In the genomic region with DNA sequence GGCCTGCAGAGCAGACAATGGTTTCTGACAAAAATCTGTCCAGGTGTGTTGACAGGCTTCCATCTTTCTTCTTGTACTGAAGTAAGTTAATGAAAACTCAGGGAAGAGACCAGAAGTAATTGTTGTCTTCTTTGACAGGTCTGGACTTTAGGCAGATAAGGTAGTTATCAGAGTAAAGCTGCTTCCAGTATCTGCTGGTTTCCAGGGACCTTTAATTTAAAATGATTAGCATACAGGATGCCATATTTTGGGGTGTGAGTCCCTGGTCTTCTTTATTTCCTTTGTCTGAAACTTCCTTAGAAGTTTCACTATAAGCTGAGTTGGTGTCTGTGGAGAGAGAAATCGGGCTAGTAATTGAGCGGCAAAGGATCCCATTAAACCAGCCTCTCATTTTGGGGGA, we compare ENCODE assay signal across 8 cellular contexts. TPM values are rescaled to one million over a fixed set of nuclear protein-coding genes. Genes with fewer than 3 reads are reported as not detected.
A peak's percentile ranks its signal among the peaks of the same experiment; 100 is the strongest.
DNase-seq lines count a peak whose midpoint lies in the region; ATAC-seq, FAIRE-seq and TF ChIP-seq lines count a peak whose summit lies in the region.

No MANE protein-coding gene starts in this region.

- peak overlapping the region; percentile 98 for H3K4me3 ChIP-seq in BE2C (ENCODE audit: low read depth, low read length)
- peak overlapping the region; percentile 61 for H3K4me3 ChIP-seq in bronchial epithelial cell (ENCODE audit: low read depth, low read length)
- H3K4me3 ChIP-seq in muscle layer of duodenum (ENCODE audit: low read depth in 1 of 2, low read length in 2 of 2) = peak overlapping the region; percentile 97 to 99

- H3K9me3 Mint-ChIP-seq in IgD-negative memory B cell = peaks cover 0 to 1% (median 0%) of the 10 kb centered on the region in 3 donors

- no peaks in the 10 kb centered on the region for H3K36me3 Mint-ChIP-seq in IgD-negative memory B cell

- H3K27me3 ChIP-seq in BE2C = no peaks in the 10 kb centered on the region
- no peaks in the 10 kb centered on the region for H3K27me3 ChIP-seq in bronchial epithelial cell (ENCODE audit: control insufficient read depth, insufficient read depth, low read length)
- no peaks in the 10 kb centered on the region for H3K27me3 ChIP-seq in muscle layer of duodenum (ENCODE audit: low read depth, low read length)

- H3K4me3 Mint-ChIP-seq in IgD-negative memory B cell = peak overlapping the region; percentile 91 to 99 (median 98)

- H3K9me3 ChIP-seq in BE2C = no peaks in the 10 kb centered on the region
- no peaks in the 10 kb centered on the region for H3K9me3 ChIP-seq in muscle layer of duodenum (ENCODE audit: control insufficient read depth in 1 of 2, low read length in 2 of 2)

- peak overlapping the region in 2 of 3 donors; percentile 22 to 39 for H3K27ac Mint-ChIP-seq in IgD-negative memory B cell

- H3K4me1 Mint-ChIP-seq in IgD-negative memory B cell = peaks cover 21 to 33% (median 25%) of the 10 kb centered on the region in 3 donors

- H3K36me3 ChIP-seq in BE2C (no peaks in the 10 kb centered on the region; the same call in 1 of the 2 replicates), bronchial epithelial cell (ENCODE audit: control insufficient read depth, insufficient read depth, low read length) (peaks cover 3% of the 10 kb centered on the region), muscle layer of duodenum (ENCODE audit: control insufficient read depth in 1 of 2, insufficient read depth in 2 of 2, low read length in 2 of 2) (no peaks in the 10 kb centered on the region)

- H3K27me3 Mint-ChIP-seq in IgD-negative memory B cell = no peaks in the 10 kb centered on the region

- H3K4me1 ChIP-seq in BE2C (no peaks in the 10 kb centered on the region), muscle layer of duodenum (ENCODE audit: control insufficient read depth in 1 of 2, insufficient read depth in 2 of 2, low read length in 2 of 2) (peaks cover 19 to 35% of the 10 kb centered on the region in 2 donors)

- no peak for ATAC-seq in GM21786 (IDR thresholded peaks at IDR 0.05; ENCODE audit: unreplicated experiment)
- ATAC-seq in HG03571 (IDR thresholded peaks at IDR 0.05; ENCODE audit: unreplicated experiment) = no peak

- FAIRE-seq in bronchial epithelial cell (lab: Jason Lieb, UNC) = no peak

- H3K27ac ChIP-seq in muscle layer of duodenum (ENCODE audit: low read length) = no peak overlapping the region

- DNase-seq in BE2C = no peak
- no peak for DNase-seq in bronchial epithelial cell (ENCODE audit: low read depth)
- no peak for DNase-seq in activated effector memory CD4-positive, alpha-beta T cell treated with Interleukin-2 at 50 U/mL for 16 hours
- DNase-seq in NCI-H1930 (lab: John Stamatoyannopoulos, UW) = no peak

- TF ChIP-seq CTCF in BE2C (IDR thresholded peaks at IDR 0.05; ENCODE audit: low read depth, low read length) = no peak
- TF ChIP-seq CTCF in bronchial epithelial cell (IDR thresholded peaks at IDR 0.05; ENCODE audit: insufficient read depth, low read length, severe bottlenecking) = no peak

RNA-seq across cellular contexts. Expression of gene TMX2, which starts 1.5 kb away (rescaled TPM):
- polyA plus RNA-seq in BE2C (2012; ENCODE audit: insufficient read depth, insufficient read length, low read depth) = 197 TPM
- 76.1 TPM for polyA plus RNA-seq in IgD-negative memory B cell
- total RNA-seq in bronchial epithelial cell = 70.5 and 71.3 TPM in 2 replicates

RNA-seq across cellular contexts. Expression of gene MED19, which starts 1.8 kb away (rescaled TPM):
- polyA plus RNA-seq in BE2C (2012; ENCODE audit: insufficient read depth, insufficient read length, low read depth) = 54.9 TPM
- 15.4 TPM for polyA plus RNA-seq in IgD-negative memory B cell
- total RNA-seq in bronchial epithelial cell = 13.2 and 17.2 TPM in 2 replicates

RNA-seq across cellular contexts. Expression of gene SELENOH, which starts 27.4 kb away (rescaled TPM):
- polyA plus RNA-seq in BE2C (2012; ENCODE audit: insufficient read depth, insufficient read length, low read depth) = 58.1 TPM
- polyA plus RNA-seq in IgD-negative memory B cell = 324 TPM
- 89.4 and 139 TPM in 2 replicates for total RNA-seq in bronchial epithelial cell

RNA-seq across cellular contexts. Expression of gene BTBD18, which starts 37.8 kb away (rescaled TPM):
- not detected for polyA plus RNA-seq in BE2C (2012; ENCODE audit: insufficient read depth, insufficient read length, low read depth)
- 0.23 TPM for polyA plus RNA-seq in IgD-negative memory B cell
- total RNA-seq in bronchial epithelial cell = not detected in 2 replicates

RNA-seq across cellular contexts. Expression of gene ZDHHC5, which starts 45.9 kb away (rescaled TPM):
- 42.9 TPM for polyA plus RNA-seq in BE2C (2012; ENCODE audit: insufficient read depth, insufficient read length, low read depth)
- 32.9 TPM for polyA plus RNA-seq in IgD-negative memory B cell
- 30.3 and 43.5 TPM in 2 replicates for total RNA-seq in bronchial epithelial cell
